In genomic region chr10:27285093-27285492, GRCh38 we compare ENCODE assay signal across 8 cellular contexts. TPM values are rescaled to one million over a fixed set of nuclear protein-coding genes. Genes with fewer than 3 reads are reported as not detected.
DNase-seq lines count a peak whose midpoint lies in the region; ATAC-seq and TF ChIP-seq lines count a peak whose summit lies in the region.

No MANE protein-coding gene starts in this region.

- H3K9me3 ChIP-seq in OCI-LY1 (ENCODE audit: low read length) (no peaks in the 10 kb centered on the region), psoas muscle (no peaks in the 10 kb centered on the region)

- DNase-seq in GM12865 (ENCODE audit: low read depth): peak; percentile 59
- peak; percentile 10 to 15 for DNase-seq in cardiac fibroblast (ENCODE audit: low read depth in 2 of 2)
- no peak for DNase-seq in psoas muscle
- DNase-seq in CD1c-positive myeloid dendritic cell (ENCODE audit: extremely low spot score): no peak
- no peak for DNase-seq in NCI-H345 treated with DMSO at 0.1 percent for 48 hours (lab: John Stamatoyannopoulos, UW; ENCODE audit: unreplicated experiment)
- DNase-seq in NOMO-1 (lab: John Stamatoyannopoulos, UW; ENCODE audit: unreplicated experiment in 2 of 2): no peak

- WGBS in psoas muscle, 3 donors: 48 to 55% (median 55%) methylated on average over 3 of the region's 3 CpGs

- H3K9ac ChIP-seq in OCI-LY1 (ENCODE audit: low read length): no peak overlapping the region

- no peaks in the 10 kb centered on the region for H3K79me2 ChIP-seq in OCI-LY1 (ENCODE audit: insufficient read depth, low read length)

- no peak overlapping the region for H3K4me2 ChIP-seq in OCI-LY1 (ENCODE audit: low read length)

- no peak overlapping the region for H2AFZ ChIP-seq in OCI-LY1 (ENCODE audit: low read length)

- TF ChIP-seq CTCF in GM12865 (IDR thresholded peaks at IDR 0.05; ENCODE audit: insufficient read depth, low read depth, low read length, missing control alignments) (peak; percentile 30), OCI-LY1 (IDR thresholded peaks at IDR 0.05; ENCODE audit: low read length) (peak; percentile 47; the same call in 1 of the 2 replicates), cardiac fibroblast (IDR thresholded peaks at IDR 0.05; ENCODE audit: low read depth, low read length) (no peak), psoas muscle (IDR thresholded peaks at IDR 0.05) (peak; percentile 30)

- H3K4me3 ChIP-seq in GM12865 (ENCODE audit: low read depth, low read length) (no peak overlapping the region), OCI-LY1 (ENCODE audit: low read depth, low read length, poor library complexity, severe bottlenecking) (no peak overlapping the region), cardiac fibroblast (replicated peaks in 1 of 2; ENCODE audit: low read depth in 2 of 2, low read length in 2 of 2) (no peak overlapping the region), psoas muscle (no peak overlapping the region)

- H3K27me3 ChIP-seq in OCI-LY1 (ENCODE audit: insufficient read depth, low read length): no peaks in the 10 kb centered on the region
- no peaks in the 10 kb centered on the region for H3K27me3 ChIP-seq in psoas muscle (ENCODE audit: insufficient read depth in 3 of 3, low read length in 2 of 3)

- no peaks in the 10 kb centered on the region for H3F3A ChIP-seq in OCI-LY1 (ENCODE audit: insufficient read depth, low read length)

- intact Hi-C loops in psoas muscle (cut with DNase I): no loop called here

- H3K36me3 ChIP-seq in OCI-LY1 (ENCODE audit: insufficient read depth, low read length): no peaks in the 10 kb centered on the region
- H3K36me3 ChIP-seq in psoas muscle (ENCODE audit: insufficient read depth in 1 of 2, low read depth in 1 of 2): no peaks in the 10 kb centered on the region

- no peak for ATAC-seq in psoas muscle
- ATAC-seq in HG02588 (IDR thresholded peaks at IDR 0.05; ENCODE audit: unreplicated experiment): no peak

- no peaks in the 10 kb centered on the region for H3K4me1 ChIP-seq in OCI-LY1 (ENCODE audit: insufficient read depth, low read length, severe bottlenecking)
- H3K4me1 ChIP-seq in psoas muscle: no peaks in the 10 kb centered on the region

- H3K9me2 ChIP-seq in OCI-LY1 (ENCODE audit: low read depth, low read length): no peaks in the 10 kb centered on the region

- H3K27ac ChIP-seq in OCI-LY1 (ENCODE audit: low read depth, low read length, poor library complexity, severe bottlenecking) (no peak overlapping the region), psoas muscle (no peak overlapping the region)

- no peaks in the 10 kb centered on the region for H4K20me1 ChIP-seq in OCI-LY1 (ENCODE audit: insufficient read depth, low read length)

RNA-seq across cellular contexts. Expression of gene ACBD5, which starts 44.5 kb away (rescaled TPM):
- total RNA-seq in psoas muscle: 10 to 100 TPM; 29.1 to 47.4 (median 34.9) TPM
- polyA plus RNA-seq in psoas muscle: 10 to 100 TPM; 18.4 to 53.6 (median 19.0) TPM

Comparison
In these comparisons a context has a peak if more than half of its experiments do, and no peak if none do; other contexts are left out.
1. DNase-seq: peak in GM12865 (single experiment) and cardiac fibroblast (2 of 2); none in psoas muscle (0 of 2), CD1c-positive myeloid dendritic cell (single experiment), NCI-H345 treated with DMSO at 0.1 percent for 48 hours (single experiment) and NOMO-1 (0 of 2).